Comparison of ENCODE assay signal across 29 cellular contexts in the genomic region with DNA sequence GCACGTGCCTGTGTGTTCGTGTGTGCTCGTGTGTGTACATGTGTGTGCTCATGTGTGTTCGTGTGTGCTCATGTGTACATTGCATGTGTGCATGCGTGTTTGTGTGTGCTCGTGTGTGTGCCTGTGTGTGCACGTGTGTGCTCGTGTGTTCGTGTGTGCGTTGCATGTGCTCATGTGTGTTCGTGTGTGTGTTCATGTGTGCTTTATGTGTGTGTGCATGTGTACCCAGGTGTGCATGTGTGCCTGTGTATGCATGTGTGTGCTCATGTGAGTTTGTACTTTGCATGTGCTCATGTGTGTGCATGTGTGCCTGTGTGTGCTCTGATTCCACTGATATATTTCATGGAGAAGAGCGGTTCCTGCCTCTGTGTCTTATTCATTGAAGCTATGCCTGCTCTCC.
"Had no signal": no experiment of that assay in that cellular context is flagged by ENCODE, and none has a peak within 500 bp of the region (broad histone marks: within the 10 kb centered on the region; RNA-seq: fewer than 3 reads in every experiment).

No MANE protein-coding gene starts in this region.

- H3K4me1 Mint-ChIP-seq: activated B cell treated with CpG ODN at 0.5 μM for 24 hours; activated CD4-positive, alpha-beta T cell treated with anti-CD3 and anti-CD28 coated beads, Interleukin-2, amount 10 ng/mL, durations not matched to agents 24 days and 14 days; activated CD8-positive, alpha-beta memory T cell treated with anti-CD3 and anti-CD28 coated beads, Interleukin-2, amount 10 ng/mL, durations not matched to agents 7 days and 5 days; brain; T-cell had no signal

- H3K27ac Mint-ChIP-seq: activated B cell treated with CpG ODN at 0.5 μM for 24 hours; activated CD4-positive, alpha-beta T cell treated with anti-CD3 and anti-CD28 coated beads, Interleukin-2, amount 10 ng/mL, durations not matched to agents 24 days and 14 days; activated CD8-positive, alpha-beta memory T cell treated with anti-CD3 and anti-CD28 coated beads, Interleukin-2, amount 10 ng/mL, durations not matched to agents 7 days and 5 days; activated naive CD8-positive, alpha-beta T cell; activated T-cell treated with anti-CD3 and anti-CD28 coated beads, Interleukin-2, amount 50 U/mL, for 24 hours; activated T-helper 1 cell treated with anti-CD3 and anti-CD28 coated beads, Interleukin-12 subunit alpha, Interleukin-12 subunit beta, Interleukin-2, Interleukin-4 antibody, amounts not matched to agents 30 ng/mL and 10 ng/mL and 1 ng/mL, durations not matched to agents 14 hours and 24 hours and 36 hours; T-cell had no signal

- H3K4me3 ChIP-seq: cardiac muscle cell, SK-N-MC had no signal

- H3K36me3 Mint-ChIP-seq: activated CD8-positive, alpha-beta memory T cell treated with anti-CD3 and anti-CD28 coated beads, Interleukin-2, amount 10 ng/mL, durations not matched to agents 7 days and 5 days; activated naive CD8-positive, alpha-beta T cell; brain; T-cell had no signal

- FAIRE-seq: astrocyte, RCC 7860, TTC549 had no signal

- H3K4me3 Mint-ChIP-seq: activated B cell treated with CpG ODN at 0.5 μM for 24 hours; activated CD4-positive, alpha-beta T cell treated with anti-CD3 and anti-CD28 coated beads, Interleukin-2, amount 10 ng/mL, durations not matched to agents 24 days and 14 days; activated CD8-positive, alpha-beta memory T cell treated with anti-CD3 and anti-CD28 coated beads, Interleukin-2, amount 10 ng/mL, durations not matched to agents 7 days and 5 days; activated naive CD8-positive, alpha-beta T cell; activated T-cell treated with anti-CD3 and anti-CD28 coated beads, Interleukin-2, amount 50 U/mL, for 24 hours; activated T-helper 1 cell treated with anti-CD3 and anti-CD28 coated beads, Interleukin-12 subunit alpha, Interleukin-12 subunit beta, Interleukin-2, Interleukin-4 antibody, amounts not matched to agents 30 ng/mL and 10 ng/mL and 1 ng/mL, durations not matched to agents 14 hours and 24 hours and 36 hours; brain; T-cell had no signal

- DNase-seq: activated B cell treated with CpG ODN at 0.5 μM for 24 hours; activated CD4-positive, alpha-beta T cell treated with anti-CD3 and anti-CD28 coated beads for 1 hour; activated CD4-positive, alpha-beta T cell treated with anti-CD3 and anti-CD28 coated beads, Interleukin-2, amount 10 ng/mL, durations not matched to agents 24 days and 14 days; activated CD4-positive, alpha-beta T cell treated with anti-CD3 and anti-CD28 coated beads, Interleukin-2, amount 50 U/mL, for 48 hours; activated CD8-positive, alpha-beta memory T cell treated with anti-CD3 and anti-CD28 coated beads, Interleukin-2, amount 10 ng/mL, durations not matched to agents 7 days and 5 days; activated effector memory CD4-positive, alpha-beta T cell treated with Interleukin-2 at 50 U/mL for 16 hours; activated naive CD4-positive, alpha-beta T cell; activated T-cell treated with anti-CD3 and anti-CD28 coated beads, Interleukin-2, amount 50 U/mL, for 24 hours; amygdala; Karpas-422; MM.1S; NCI-H1105 treated with DMSO at 0.1 percent for 48 hours; NCI-H1436 treated with DMSO at 0.1 percent for 48 hours; NCI-H187; NCI-H2081; NCI-H446; NCI-H524; SHP77 treated with DMSO at 0.1 percent for 48 hours; T-cell; T-helper 2 cell; T1000 had no signal

- H3K27me3 Mint-ChIP-seq: activated B cell treated with CpG ODN at 0.5 μM for 24 hours; activated CD4-positive, alpha-beta T cell treated with anti-CD3 and anti-CD28 coated beads, Interleukin-2, amount 10 ng/mL, durations not matched to agents 24 days and 14 days; activated CD8-positive, alpha-beta memory T cell treated with anti-CD3 and anti-CD28 coated beads, Interleukin-2, amount 10 ng/mL, durations not matched to agents 7 days and 5 days had no signal

- H3K36me3 ChIP-seq: cardiac muscle cell had no signal

- H3K27ac ChIP-seq: cardiac muscle cell, SK-N-MC had no signal

- ATAC-seq: activated CD8-positive, alpha-beta memory T cell treated with anti-CD3 and anti-CD28 coated beads, Interleukin-2, amount 10 ng/mL, durations not matched to agents 7 days and 5 days; T-cell had no signal

- H3K9me3 Mint-ChIP-seq: activated B cell treated with CpG ODN at 0.5 μM for 24 hours; activated CD4-positive, alpha-beta T cell treated with anti-CD3 and anti-CD28 coated beads, Interleukin-2, amount 10 ng/mL, durations not matched to agents 24 days and 14 days; activated T-cell treated with anti-CD3 and anti-CD28 coated beads, Interleukin-2, amount 50 U/mL, for 24 hours; activated T-helper 1 cell treated with anti-CD3 and anti-CD28 coated beads, Interleukin-12 subunit alpha, Interleukin-12 subunit beta, Interleukin-2, Interleukin-4 antibody, amounts not matched to agents 30 ng/mL and 10 ng/mL and 1 ng/mL, durations not matched to agents 14 hours and 24 hours and 36 hours had no signal

- H3K27me3 ChIP-seq: cardiac muscle cell had no signal
